Comparison of ENCODE assay signal across 8 cellular contexts in genomic region chr19:55638864-55639359, GRCh38. TPM values are rescaled to one million over a fixed set of nuclear protein-coding genes. Genes with fewer than 3 reads are reported as not detected.
A peak's percentile ranks its signal among the peaks of the same experiment; 100 is the strongest.
DNase-seq lines count a peak whose midpoint lies in the region; ATAC-seq and TF ChIP-seq lines count a peak whose summit lies in the region.

No MANE protein-coding gene starts in this region.

- peak; percentile 10 to 30 (median 18) for TF ChIP-seq CTCF in right lobe of liver (IDR thresholded peaks at IDR 0.05)

- no peak for TF ChIP-seq POLR2A in right lobe of liver (IDR thresholded peaks at IDR 0.05)

- DNase-seq in activated CD8-positive, alpha-beta memory T cell treated with anti-CD3 and anti-CD28 coated beads, Interleukin-2, amount 50 U/mL, for 4 hours, result peak; percentile 62
- DNase-seq in activated CD8-positive, alpha-beta memory T cell treated with anti-CD3 and anti-CD28 coated beads for 24 hours, result no peak
- DNase-seq in NOMO-1 treated with dmso at 0.1 percent for 144 hours (lab: John Stamatoyannopoulos, UW; ENCODE audit: unreplicated experiment) (peak; percentile 22), right lobe of liver (no peak)
- DNase-seq in activated naive CD4-positive, alpha-beta T cell treated with Interleukin-2 at 50 U/mL for 16 hours, result peak; percentile 67

- H3K27ac ChIP-seq in right lobe of liver, result no peak overlapping the region

- no peak for ATAC-seq in right lobe of liver
- ATAC-seq in GM21529 (IDR thresholded peaks at IDR 0.05; ENCODE audit: unreplicated experiment), result no peak
- no peak for ATAC-seq in GM18870 (IDR thresholded peaks at IDR 0.05; ENCODE audit: unreplicated experiment)
- ATAC-seq in HG02973 (IDR thresholded peaks at IDR 0.05; ENCODE audit: unreplicated experiment), result no peak

- intact Hi-C loops in right lobe of liver (cut with DNase I), result loop anchor here in 1 of 2 donors (5.0 kb wide), 1 partner anchor 168 kb away; no protein-coding TSS in a partner anchor

- no peaks in the 10 kb centered on the region for H3K36me3 ChIP-seq in right lobe of liver

- no peak overlapping the region for H3K4me3 ChIP-seq in right lobe of liver

- H3K9me3 ChIP-seq in right lobe of liver, result no peaks in the 10 kb centered on the region

- H3K4me1 ChIP-seq in right lobe of liver, result peaks cover 0 to 47% (median 20%) of the 10 kb centered on the region in 4 donors

- H3K27me3 ChIP-seq in right lobe of liver, result no peaks in the 10 kb centered on the region

- 77% methylated on average over 4 of the region's 6 CpGs for WGBS in right lobe of liver (ENCODE audit: insufficient coverage, low coverage, low lambda C conversion rate, missing lambda C conversion rate)

RNA-seq across cellular contexts. Expression of gene ZNF580, which starts 1.9 kb away (rescaled TPM):
- total RNA-seq in right lobe of liver, result 10 to 100 TPM in 1 of 6 experiments, 1 to 10 TPM in 5; 5.4 to 11.6 (median 6.5) TPM

RNA-seq across cellular contexts. Expression of gene ZNF581, which starts 4.5 kb away (rescaled TPM):
- total RNA-seq in right lobe of liver, result 1 to 10 TPM; 2.7 to 7.3 (median 5.1) TPM

RNA-seq across cellular contexts. Expression of gene CCDC106, which starts 9.1 kb away (rescaled TPM):
- 10 to 100 TPM in 3 of 6 experiments, 1 to 10 TPM in 3; 6.1 to 19.7 (median 9.8) TPM for total RNA-seq in right lobe of liver

RNA-seq across cellular contexts. Expression of gene ZNF784, which starts 14.5 kb away (rescaled TPM):
- total RNA-seq in right lobe of liver, result 1 to 10 TPM; 2.9 to 5.5 (median 4.1) TPM

RNA-seq across cellular contexts. Expression of gene U2AF2, which starts 15.9 kb away (rescaled TPM):
- 10 to 100 TPM; 55.1 to 75.6 (median 63.5) TPM for total RNA-seq in right lobe of liver

Comparison
In these comparisons a context has a peak if more than half of its experiments do, and no peak if none do; other contexts are left out.
1. DNase-seq: peak in activated CD8-positive, alpha-beta memory T cell treated with anti-CD3 and anti-CD28 coated beads, Interleukin-2, amount 50 U/mL, for 4 hours (single experiment), NOMO-1 treated with dmso at 0.1 percent for 144 hours (single experiment) and activated naive CD4-positive, alpha-beta T cell treated with Interleukin-2 at 50 U/mL for 16 hours (single experiment); none in activated CD8-positive, alpha-beta memory T cell treated with anti-CD3 and anti-CD28 coated beads for 24 hours (single experiment) and right lobe of liver (0 of 3).